In genomic region chr13:99959538-99960230, GRCh38 we compare ENCODE assay signal across 11 cellular contexts. TPM values are rescaled to one million over a fixed set of nuclear protein-coding genes. Genes with fewer than 3 reads are reported as not detected.
DNase-seq lines count a peak whose midpoint lies in the region; ATAC-seq and TF ChIP-seq lines count a peak whose summit lies in the region.
"Had no signal": no experiment of that assay in that cellular context is flagged by ENCODE, and none has a peak within 500 bp of the region (broad histone marks: within the 10 kb centered on the region; RNA-seq: fewer than 3 reads in every experiment).

No MANE protein-coding gene starts in this region.

- no peaks in the 10 kb centered on the region for H3K9me3 ChIP-seq in right cardiac atrium (ENCODE audit: control insufficient read depth, low read length)
- H3K9me3 ChIP-seq in spleen, result no peaks in the 10 kb centered on the region
- H3K9me3 ChIP-seq: ovary, tibial nerve had no signal

- peak overlapping the region; percentile 87 for H3K4me3 Mint-ChIP-seq in type B pancreatic cell

- H3K4me1 ChIP-seq in right cardiac atrium (ENCODE audit: control insufficient read depth, insufficient read depth, low read length) (peaks cover 4% of the 10 kb centered on the region), spleen (peaks cover 20 to 53% (median 39%) of the 10 kb centered on the region in 6 donors)

- H3K36me3 ChIP-seq in spleen, result no peaks in the 10 kb centered on the region
- H3K36me3 ChIP-seq: ovary, tibial nerve had no signal

- H3K27ac ChIP-seq in right cardiac atrium (ENCODE audit: low read length) (no peak overlapping the region), angular gyrus (ENCODE audit: low read depth, low read length) (peak overlapping the region; percentile 24), spleen (no peak overlapping the region)
- H3K27ac ChIP-seq: KMS-11, ovary, tibial nerve had no signal

- no peak for TF ChIP-seq POLR2A in spleen (IDR thresholded peaks at IDR 0.05)

- TF ChIP-seq CTCF in type B pancreatic cell (conservative IDR thresholded peaks at IDR 0.05), result peak; percentile 72
- TF ChIP-seq CTCF in spleen (IDR thresholded peaks at IDR 0.05 in 8 of 11, conservative IDR thresholded peaks at IDR 0.05 in 3 of 11), result no peak

- peaks cover 38% of the 10 kb centered on the region for H3K4me1 Mint-ChIP-seq in type B pancreatic cell (ENCODE audit: unreplicated experiment)

- no peak for ATAC-seq in right cardiac atrium

- WGBS in right cardiac atrium, result 4% methylated on average over 49 of the region's 49 CpGs
- WGBS in spleen, 5 donors, result 5 to 11% (median 8%) methylated on average over 46 to 49 of the region's 49 CpGs

- H3K27me3 ChIP-seq in right cardiac atrium (ENCODE audit: control insufficient read depth, insufficient read depth) (peaks cover 3% of the 10 kb centered on the region), spleen (replicated peaks in 1 of 7) (peaks cover 16 to 100% (median 91%) of the 10 kb centered on the region in 7 donors)

- H3K27me3 Mint-ChIP-seq in type B pancreatic cell, result peaks cover 94% of the 10 kb centered on the region

- DNase-seq in right cardiac atrium (no peak), cardiac septum (ENCODE audit: low spot score) (no peak), kidney tubule cell (ENCODE audit: low spot score) (peak; percentile 52), type B pancreatic cell (ENCODE audit: extremely low spot score, unreplicated experiment) (no peak), AML-193 (lab: John Stamatoyannopoulos, UW) (no peak), cortex of kidney (lab: John Stamatoyannopoulos, UW) (no peak), spleen (no peak)
- DNase-seq: ovary had no signal

- H3K27ac Mint-ChIP-seq in type B pancreatic cell, result peak overlapping the region; percentile 56

- no peaks in the 10 kb centered on the region for H3K9me3 Mint-ChIP-seq in type B pancreatic cell

- intact Hi-C loops in right cardiac atrium (cut with DNase I) (no loop called here), cardiac septum (cut with DNase I) (loop anchor here (5.0 kb wide), 1 partner anchor 33 kb away; no protein-coding TSS in a partner anchor), spleen (cut with DNase I; ENCODE audit: low total_unique reads) (no loop called here)

- peaks cover 3% of the 10 kb centered on the region for H3K36me3 Mint-ChIP-seq in type B pancreatic cell

- H3K4me3 ChIP-seq in right cardiac atrium (ENCODE audit: low read length) (peak overlapping the region; percentile 18), spleen (peak overlapping the region in 2 of 8 donors; percentile 15 to 47)
- H3K4me3 ChIP-seq: ovary had no signal

RNA-seq across cellular contexts. Expression of gene ZIC5, which starts 11.9 kb away (rescaled TPM):
- total RNA-seq in right cardiac atrium (not detected), cardiac septum (0.05 TPM), type B pancreatic cell (ENCODE audit: low replicate concordance) (0.05 and 15.1 TPM in 2 replicates), spleen (not detected)
- polyA plus RNA-seq in right cardiac atrium (not detected), spleen (not detected)
- total RNA-seq: tibial nerve had no signal
- polyA plus RNA-seq: ovary had no signal

RNA-seq across cellular contexts. Expression of gene ZIC2, which starts 21.9 kb away (rescaled TPM):
- total RNA-seq in right cardiac atrium (not detected), cardiac septum (not detected), type B pancreatic cell (ENCODE audit: low replicate concordance) (0.59 and 129 TPM in 2 replicates), spleen (not detected)
- polyA plus RNA-seq in right cardiac atrium (not detected), spleen (not detected)
- total RNA-seq: tibial nerve had no signal
